8 cellular contexts compared by ENCODE assay signal in genomic region chr1:211515090-211516023, GRCh38. TPM values are rescaled to one million over a fixed set of nuclear protein-coding genes. Genes with fewer than 3 reads are reported as not detected.
DNase-seq lines count a peak whose midpoint lies in the region; ATAC-seq lines count a peak whose summit lies in the region.

No MANE protein-coding gene starts in this region.

- peak overlapping the region; percentile 56 for H3K4me3 ChIP-seq in ACC112 (ENCODE audit: low read depth, low read length)

- DNase-seq in NCI-H2196 (lab: John Stamatoyannopoulos, UW; ENCODE audit: unreplicated experiment) (peak; percentile 81), cerebellar cortex (ENCODE audit: low spot score) (peak; percentile 17), left lobe of liver (ENCODE audit: low spot score) (peak; percentile 96)
- peak; percentile 85 to 89 for DNase-seq in stimulated activated CD4-positive, alpha-beta T cell treated with anti-CD3 and anti-CD28 coated beads, Interleukin-2, amount 100 ng/mL, for 24 hours

- H3K27ac ChIP-seq in ACC112 (ENCODE audit: low read depth, low read length), result peak overlapping the region; percentile 27

- H3K36me3 ChIP-seq in ACC112 (ENCODE audit: insufficient read depth, low read length), result no peaks in the 10 kb centered on the region

- H3K27me3 ChIP-seq in ACC112 (ENCODE audit: insufficient read depth, low read length), result no peaks in the 10 kb centered on the region

- H2AFZ ChIP-seq in ACC112 (ENCODE audit: low read length, unreplicated experiment), result peak overlapping the region; percentile 83

- no peaks in the 10 kb centered on the region for H3K79me2 ChIP-seq in ACC112 (ENCODE audit: control insufficient read depth, insufficient read depth, low read length, unreplicated experiment)

- peaks cover 27% of the 10 kb centered on the region for H3K4me1 ChIP-seq in ACC112 (ENCODE audit: control insufficient read depth, insufficient read depth, low read length, unreplicated experiment)

- peak; percentile 29 for ATAC-seq in GM18858 (IDR thresholded peaks at IDR 0.05; ENCODE audit: unreplicated experiment)
- ATAC-seq in HG03066 (IDR thresholded peaks at IDR 0.05; ENCODE audit: low read depth, unreplicated experiment), result peak; percentile 37
- peak; percentile 74 to 78 for ATAC-seq in activated CD4-positive, CD25-positive, alpha-beta regulatory T cell treated with anti-CD3 and anti-CD28 coated beads, Interleukin-2, amount 50 U/mL, for 24 hours
- peak; percentile 80 for ATAC-seq in left lobe of liver

RNA-seq across cellular contexts. Expression of gene RD3, which starts 23.4 kb away (rescaled TPM):
- total RNA-seq in left lobe of liver, result not detected

Comparison
In these comparisons a context has a peak if more than half of its experiments do, and no peak if none do; other contexts are left out.
1. Peak in every context shown above with its lines: DNase-seq, ATAC-seq, H3K4me3 ChIP-seq and H3K27ac ChIP-seq.
2. ATAC-seq: peak in every context shown above with its lines; median percentile 80 in left lobe of liver; 76 in activated CD4-positive, CD25-positive, alpha-beta regulatory T cell treated with anti-CD3 and anti-CD28 coated beads, Interleukin-2, amount 50 U/mL, for 24 hours; 37 in HG03066; 29 in GM18858.
3. DNase-seq: peak in every context shown above with its lines; median percentile 96 in left lobe of liver; 87 in stimulated activated CD4-positive, alpha-beta T cell treated with anti-CD3 and anti-CD28 coated beads, Interleukin-2, amount 100 ng/mL, for 24 hours; 81 in NCI-H2196; 17 in cerebellar cortex.